In genomic region chr5:109693535-109694152, GRCh38 we compare ENCODE assay signal across 9 cellular contexts. TPM values are rescaled to one million over a fixed set of nuclear protein-coding genes. Genes with fewer than 3 reads are reported as not detected.
DNase-seq lines count a peak whose midpoint lies in the region; ATAC-seq and TF ChIP-seq lines count a peak whose summit lies in the region.
"Had no signal": no experiment of that assay in that cellular context is flagged by ENCODE, and none has a peak within 500 bp of the region (broad histone marks: within the 10 kb centered on the region; RNA-seq: fewer than 3 reads in every experiment).

No MANE protein-coding gene starts in this region.

- H3K4me3 Mint-ChIP-seq in H9 (peak overlapping the region; percentile 34 to 97; a peak in 4 of 5 replicates), memory B cell (peak overlapping the region; percentile 88)

- no peaks in the 10 kb centered on the region for H3K27me3 ChIP-seq in A673 (replicated peaks; ENCODE audit: insufficient read depth, low read depth, low read length, poor library complexity)
- no peaks in the 10 kb centered on the region for H3K27me3 ChIP-seq in H9 (ENCODE audit: insufficient read depth, low read length)
- H3K27me3 ChIP-seq in adipocyte (replicated peaks; ENCODE audit: control insufficient read depth, insufficient read depth, low read length): no peaks in the 10 kb centered on the region

- H3K4me3 ChIP-seq in A673 (ENCODE audit: low read depth, low read length, poor library complexity, severe bottlenecking) (peak overlapping the region; percentile 91), adipocyte (ENCODE audit: low read length) (peak overlapping the region; percentile 40)

- H3K9me3 ChIP-seq in A673 (ENCODE audit: low read depth, low read length, poor library complexity, severe bottlenecking) (peaks cover 4% of the 10 kb centered on the region), H9 (ENCODE audit: control insufficient read depth, low read depth, low read length) (no peaks in the 10 kb centered on the region), adipocyte (ENCODE audit: control insufficient read depth, low read length) (no peaks in the 10 kb centered on the region)

- no peak for TF ChIP-seq CTCF in A673 (conservative IDR thresholded peaks at IDR 0.05; ENCODE audit: low read depth, low read length)
- TF ChIP-seq CTCF in H9 (conservative IDR thresholded peaks at IDR 0.05): no peak

- no peak overlapping the region for H3K9ac ChIP-seq in H9 (ENCODE audit: extremely low read depth, insufficient read length, low read length)
- H3K9ac ChIP-seq in adipocyte (ENCODE audit: low read length): no peak overlapping the region

- H2BK20ac ChIP-seq in H9 (ENCODE audit: low read depth, low read length, poor library complexity, severe bottlenecking): no peak overlapping the region

- no peak overlapping the region for H3T11ph ChIP-seq in H9 (ENCODE audit: low read length)

- no peak overlapping the region for H2AFZ ChIP-seq in H9 (ENCODE audit: low read length)

- H3K4me2 ChIP-seq in H9 (ENCODE audit: insufficient read depth, insufficient read length, low read length): no peak overlapping the region

- DNase-seq in A673 (ENCODE audit: low spot score) (no peak), H9 (no peak), adipocyte (ENCODE audit: low read depth) (peak; percentile 41), memory B cell (ENCODE audit: low spot score in 2 of 2) (no peak), NOMO-1 treated with dmso at 0.1 percent for 144 hours (lab: John Stamatoyannopoulos, UW; ENCODE audit: unreplicated experiment) (no peak)
- DNase-seq in stimulated activated CD8-positive, alpha-beta memory T cell treated with anti-CD3 and anti-CD28 coated beads, Interleukin-4, amount 100 ng/mL, for 48 hours: no peak
- DNase-seq: NCI-H524 treated with DMSO at 0.1 percent for 48 hours had no signal

- no peak overlapping the region for H4K5ac ChIP-seq in H9 (ENCODE audit: insufficient read length, low read depth, low read length)

- BruUV-seq in A673 (replicated peaks; lab: Mats Ljungman, UMichigan): no TSS peak

- POLR2A ChIA-PET in A673 (lab: Charles Lee; ENCODE audit: low non-redundant PET): interaction anchor here (0.6 kb wide), 1 partner anchor 1022 kb away, joined by 3 read pairs; no protein-coding TSS in a partner anchor

- H3K36me3 Mint-ChIP-seq in H9 (ENCODE audit: insufficient read depth in 1 of 3, low read depth in 3 of 3) (peaks cover 7 to 12% (median 9%) of the 10 kb centered on the region in 3 experiments; a peak in 4 of 7 replicates), memory B cell (no peaks in the 10 kb centered on the region)

- H3K36me3 ChIP-seq in A673 (ENCODE audit: insufficient read depth, low read length, poor library complexity, severe bottlenecking): peaks cover 3% of the 10 kb centered on the region
- H3K36me3 ChIP-seq in adipocyte (ENCODE audit: control insufficient read depth, insufficient read depth, low read length, severe bottlenecking): no peaks in the 10 kb centered on the region

- no peak for ATAC-seq in memory B cell (ENCODE audit: low read depth)
- no peak for ATAC-seq in HG02759 (IDR thresholded peaks at IDR 0.05; ENCODE audit: unreplicated experiment)
- ATAC-seq in GM18909 (IDR thresholded peaks at IDR 0.05; ENCODE audit: poor library complexity, unreplicated experiment): no peak

- peaks cover 48% of the 10 kb centered on the region; the same call in 1 of the 2 replicates for H3K79me2 ChIP-seq in H9 (ENCODE audit: insufficient read depth, low read length)

- no peak overlapping the region for H3K14ac ChIP-seq in H9 (ENCODE audit: insufficient read depth, low read length)

- no peak overlapping the region for H2BK5ac ChIP-seq in H9 (ENCODE audit: insufficient read length, low read length)

- peaks cover 3% of the 10 kb centered on the region for H3K79me1 ChIP-seq in H9 (ENCODE audit: insufficient read depth, low read depth, low read length, poor library complexity, severe bottlenecking)

- no peak overlapping the region for H3K4ac ChIP-seq in H9 (ENCODE audit: low read depth, low read length)

- peaks cover 47% of the 10 kb centered on the region for H3K4me1 ChIP-seq in A673 (ENCODE audit: insufficient read depth, low read length, poor library complexity, severe bottlenecking)
- peaks cover 15% of the 10 kb centered on the region; the same call in 1 of the 2 replicates for H3K4me1 ChIP-seq in H9 (ENCODE audit: insufficient read depth, low read length)
- peaks cover 42% of the 10 kb centered on the region for H3K4me1 ChIP-seq in adipocyte (ENCODE audit: control insufficient read depth, insufficient read depth, low read length)

- H2BK15ac ChIP-seq in H9 (ENCODE audit: low read depth, low read length): no peak overlapping the region

- intact Hi-C loops in A673 (cut with micrococcal nuclease; ENCODE audit: unreplicated experiment): loop anchor here (5.0 to 10.0 kb wide), 4 partner anchors 64 to 361 kb away; partner anchors contain the start of gene PJA2

- peaks cover 69 to 77% of the 10 kb centered on the region in 2 experiments for H3K4me1 Mint-ChIP-seq in H9
- peaks cover 54% of the 10 kb centered on the region for H3K4me1 Mint-ChIP-seq in memory B cell

- no peak overlapping the region for H3K23ac ChIP-seq in H9 (ENCODE audit: insufficient read length, low read depth, low read length)

- no peak overlapping the region for H4K8ac ChIP-seq in H9 (replicated peaks; ENCODE audit: insufficient read length, low read depth, low read length)

- H3K23me2 ChIP-seq in H9 (ENCODE audit: insufficient read length, low read depth, low read length, poor library complexity, severe bottlenecking): peaks cover 8% of the 10 kb centered on the region

- no peaks in the 10 kb centered on the region for H4K20me1 ChIP-seq in H9 (ENCODE audit: control insufficient read depth, insufficient read depth, insufficient read length)

- H3K18ac ChIP-seq in H9 (ENCODE audit: insufficient read length, low read depth, low read length): no peak overlapping the region

- no peaks in the 10 kb centered on the region for H3K9me3 Mint-ChIP-seq in H9
- no peaks in the 10 kb centered on the region for H3K9me3 Mint-ChIP-seq in memory B cell

- H3K27me3 Mint-ChIP-seq in H9 (ENCODE audit: low read depth) (no peaks in the 10 kb centered on the region; the same call in 1 of the 2 replicates), memory B cell (no peaks in the 10 kb centered on the region)

- H3K27ac ChIP-seq in A673 (ENCODE audit: low read depth, low read length, poor library complexity, severe bottlenecking) (peak overlapping the region; percentile 43), H9 (ENCODE audit: insufficient read length, low read depth, low read length) (no peak overlapping the region)

- no peak overlapping the region for H3K56ac ChIP-seq in H9 (ENCODE audit: insufficient read length, low read depth, low read length)

- H4K91ac ChIP-seq in H9 (ENCODE audit: insufficient read length, low read depth, low read length): no peak overlapping the region

- no CpG with 5 or more reads among the region's 4 CpGs for WGBS in H9 (ENCODE audit: extremely low coverage, insufficient read length, low lambda C conversion rate)

- peak overlapping the region in 2 of 3 experiments; percentile 36 to 61; a peak in 2 of 7 replicates for H3K27ac Mint-ChIP-seq in H9
- H3K27ac Mint-ChIP-seq in memory B cell: peak overlapping the region; percentile 92

- no peak overlapping the region for H2AK5ac ChIP-seq in H9 (ENCODE audit: insufficient read length, low read length)

- CTCF ChIA-PET in A673 (lab: Charles Lee): no interaction called here

- no peak overlapping the region for H2BK12ac ChIP-seq in H9 (ENCODE audit: insufficient read length, low read depth, low read length)

- no peak overlapping the region for H2BK120ac ChIP-seq in H9 (ENCODE audit: low read depth, low read length, poor library complexity, severe bottlenecking)

RNA-seq across cellular contexts. Expression of gene MAN2A1, which starts 3.9 kb away (rescaled TPM):
- total RNA-seq in A673 (2021) (128 and 138 TPM in 2 replicates), H9 (2021) (78.0 and 80.3 TPM in 2 replicates)
